In the genomic region with DNA sequence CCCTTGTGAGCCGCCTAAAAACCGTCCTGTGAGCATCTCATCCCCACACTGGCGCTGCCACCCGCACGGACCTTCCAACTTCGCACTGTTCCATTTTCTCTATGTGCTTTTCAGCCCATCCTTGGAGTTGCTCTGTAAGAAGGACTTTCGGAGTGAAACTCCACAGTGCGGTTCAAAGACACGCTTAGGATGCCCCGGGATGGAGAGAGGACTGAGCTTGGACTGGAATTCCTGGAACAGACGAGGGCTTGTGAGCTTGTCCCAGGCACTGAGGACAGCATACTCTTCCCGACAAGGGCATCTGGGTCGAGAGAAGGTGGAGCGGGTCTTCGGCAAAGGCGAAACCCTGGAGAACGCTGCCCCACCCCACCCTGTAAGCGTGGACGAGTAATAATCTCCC, we compare ENCODE assay signal across 26 cellular contexts.
DNase-seq lines count a peak whose midpoint lies in the region; ATAC-seq and TF ChIP-seq lines count a peak whose summit lies in the region.
"Had no signal": no experiment of that assay in that cellular context is flagged by ENCODE, and none has a peak within 500 bp of the region (broad histone marks: within the 10 kb centered on the region; RNA-seq: fewer than 3 reads in every experiment).

No MANE protein-coding gene starts in this region.

- peaks cover 18% of the 10 kb centered on the region for H3K4me1 ChIP-seq in ES-I3 (ENCODE audit: insufficient read depth, low read length)
- peaks cover 10% of the 10 kb centered on the region for H3K4me1 ChIP-seq in mucosa of descending colon (ENCODE audit: low read depth)
- H3K4me1 ChIP-seq: BLaER1, Caco-2 had no signal

- H3K9me3 ChIP-seq in ES-I3 (ENCODE audit: control insufficient read depth, insufficient read depth, low read length) (no peaks in the 10 kb centered on the region), mucosa of descending colon (no peaks in the 10 kb centered on the region)
- H3K9me3 ChIP-seq: ascending aorta, Caco-2, upper lobe of right lung had no signal

- H3K27ac Mint-ChIP-seq in activated T-helper 1 cell treated with anti-CD3 and anti-CD28 coated beads, Interleukin-12 subunit alpha, Interleukin-12 subunit beta, Interleukin-2, Interleukin-4 antibody, amounts not matched to agents 30 ng/mL and 10 ng/mL and 1 ng/mL, durations not matched to agents 14 hours and 24 hours and 36 hours: peak overlapping the region; percentile 11
- no peak overlapping the region for H3K27ac Mint-ChIP-seq in endothelial cell (ENCODE audit: unreplicated experiment)
- H3K27ac Mint-ChIP-seq in progenitor cell of endocrine pancreas: peak overlapping the region; percentile 75
- H3K27ac Mint-ChIP-seq: activated CD4-positive, alpha-beta T cell treated with anti-CD3 and anti-CD28 coated beads, Interleukin-2, amount 10 ng/mL, durations not matched to agents 7 days and 5 days; activated naive CD4-positive, alpha-beta T cell treated with anti-CD3 and anti-CD28 coated beads, Interleukin-2, amount 50 U/mL, for 24 hours; effector memory CD8-positive, alpha-beta T cell had no signal

- H3K9ac ChIP-seq in ES-I3 (ENCODE audit: low read depth, low read length): peak overlapping the region; percentile 8; the same call in 1 of the 2 replicates
- H3K9ac ChIP-seq: BLaER1 had no signal

- H3K9me3 Mint-ChIP-seq in activated T-helper 1 cell treated with anti-CD3 and anti-CD28 coated beads, Interleukin-12 subunit alpha, Interleukin-12 subunit beta, Interleukin-2, Interleukin-4 antibody, amounts not matched to agents 30 ng/mL and 10 ng/mL and 1 ng/mL, durations not matched to agents 14 hours and 24 hours and 36 hours: no peaks in the 10 kb centered on the region
- H3K9me3 Mint-ChIP-seq in endothelial cell (ENCODE audit: unreplicated experiment) (no peaks in the 10 kb centered on the region), progenitor cell of endocrine pancreas (ENCODE audit: low read depth) (no peaks in the 10 kb centered on the region)
- no peaks in the 10 kb centered on the region for H3K9me3 Mint-ChIP-seq in activated T-cell treated with anti-CD3 and anti-CD28 coated beads, Interleukin-2, amount 50 U/mL, for 4 hours
- H3K9me3 Mint-ChIP-seq: activated CD4-positive, alpha-beta T cell treated with anti-CD3 and anti-CD28 coated beads, Interleukin-2, amount 10 ng/mL, durations not matched to agents 7 days and 5 days; activated naive CD4-positive, alpha-beta T cell treated with anti-CD3 and anti-CD28 coated beads, Interleukin-2, amount 50 U/mL, for 24 hours; effector memory CD8-positive, alpha-beta T cell; neural crest cell had no signal

- no peak for DNase-seq in activated T-helper 1 cell treated with anti-CD3 and anti-CD28 coated beads, Interleukin-12 subunit alpha, Interleukin-12 subunit beta, Interleukin-2, Interleukin-4 antibody, amounts not matched to agents 30 ng/mL and 10 ng/mL and 1 ng/mL, durations not matched to agents 14 hours and 24 hours and 36 hours (ENCODE audit: low spot score)
- DNase-seq in endothelial cell (ENCODE audit: low spot score) (no peak), progenitor cell of endocrine pancreas (ENCODE audit: low spot score, unreplicated experiment) (no peak), mucosa of descending colon (no peak), ecto neural progenitor cell (ENCODE audit: low spot score) (no peak)
- no peak for DNase-seq in activated T-cell treated with anti-CD3 and anti-CD28 coated beads, Interleukin-2, amount 50 U/mL, for 4 hours
- no peak for DNase-seq in stimulated activated CD4-positive, alpha-beta T cell treated with anti-CD3 and anti-CD28 coated beads, Interleukin-15, amount 100 ng/mL, for 24 hours
- DNase-seq: activated CD4-positive, alpha-beta T cell treated with anti-CD3 and anti-CD28 coated beads, Interleukin-2, amount 10 ng/mL, durations not matched to agents 7 days and 5 days; Caco-2; DND-41; effector memory CD8-positive, alpha-beta T cell; kidney; NCI-H1417; NCI-H2081; NCI-H226; NCI-H774; OCI-M1; T-helper 2 cell; upper lobe of right lung had no signal

- H3K4me3 ChIP-seq in mucosa of descending colon: no peak overlapping the region
- H3K4me3 ChIP-seq: ascending aorta, BLaER1, upper lobe of right lung had no signal

- H3K36me3 Mint-ChIP-seq in activated T-helper 1 cell treated with anti-CD3 and anti-CD28 coated beads, Interleukin-12 subunit alpha, Interleukin-12 subunit beta, Interleukin-2, Interleukin-4 antibody, amounts not matched to agents 30 ng/mL and 10 ng/mL and 1 ng/mL, durations not matched to agents 14 hours and 24 hours and 36 hours (ENCODE audit: low read depth): peaks cover 6% of the 10 kb centered on the region
- H3K36me3 Mint-ChIP-seq in endothelial cell (ENCODE audit: low read depth, unreplicated experiment): no peaks in the 10 kb centered on the region
- H3K36me3 Mint-ChIP-seq in progenitor cell of endocrine pancreas (ENCODE audit: insufficient read depth): no peaks in the 10 kb centered on the region
- no peaks in the 10 kb centered on the region for H3K36me3 Mint-ChIP-seq in activated T-cell treated with anti-CD3 and anti-CD28 coated beads, Interleukin-2, amount 50 U/mL, for 4 hours (ENCODE audit: insufficient read depth)

- H3K27me3 Mint-ChIP-seq in activated T-helper 1 cell treated with anti-CD3 and anti-CD28 coated beads, Interleukin-12 subunit alpha, Interleukin-12 subunit beta, Interleukin-2, Interleukin-4 antibody, amounts not matched to agents 30 ng/mL and 10 ng/mL and 1 ng/mL, durations not matched to agents 14 hours and 24 hours and 36 hours (ENCODE audit: insufficient read depth): peaks cover 76% of the 10 kb centered on the region
- H3K27me3 Mint-ChIP-seq in endothelial cell (ENCODE audit: unreplicated experiment) (peaks cover 27% of the 10 kb centered on the region), progenitor cell of endocrine pancreas (peaks cover 99% of the 10 kb centered on the region)
- H3K27me3 Mint-ChIP-seq in activated T-cell treated with anti-CD3 and anti-CD28 coated beads, Interleukin-2, amount 50 U/mL, for 4 hours (ENCODE audit: low read depth): peaks cover 83% of the 10 kb centered on the region

- TF ChIP-seq CTCF in endothelial cell (IDR thresholded peaks at IDR 0.05; ENCODE audit: unreplicated experiment): no peak
- TF ChIP-seq CTCF in progenitor cell of endocrine pancreas (IDR thresholded peaks at IDR 0.05; ENCODE audit: unreplicated experiment): no peak
- no peak for TF ChIP-seq CTCF in mucosa of descending colon (IDR thresholded peaks at IDR 0.05)

- H3K4me1 Mint-ChIP-seq in activated T-helper 1 cell treated with anti-CD3 and anti-CD28 coated beads, Interleukin-12 subunit alpha, Interleukin-12 subunit beta, Interleukin-2, Interleukin-4 antibody, amounts not matched to agents 30 ng/mL and 10 ng/mL and 1 ng/mL, durations not matched to agents 14 hours and 24 hours and 36 hours (ENCODE audit: low read depth): peaks cover 21% of the 10 kb centered on the region
- peaks cover 36% of the 10 kb centered on the region for H3K4me1 Mint-ChIP-seq in endothelial cell (ENCODE audit: unreplicated experiment)
- peaks cover 9% of the 10 kb centered on the region for H3K4me1 Mint-ChIP-seq in progenitor cell of endocrine pancreas (ENCODE audit: low read depth)
- peaks cover 12% of the 10 kb centered on the region for H3K4me1 Mint-ChIP-seq in activated T-cell treated with anti-CD3 and anti-CD28 coated beads, Interleukin-2, amount 50 U/mL, for 4 hours (ENCODE audit: low read depth)

- H3K4me3 Mint-ChIP-seq in activated T-helper 1 cell treated with anti-CD3 and anti-CD28 coated beads, Interleukin-12 subunit alpha, Interleukin-12 subunit beta, Interleukin-2, Interleukin-4 antibody, amounts not matched to agents 30 ng/mL and 10 ng/mL and 1 ng/mL, durations not matched to agents 14 hours and 24 hours and 36 hours: no peak overlapping the region
- H3K4me3 Mint-ChIP-seq in endothelial cell (ENCODE audit: unreplicated experiment): peak overlapping the region; percentile 33
- no peak overlapping the region for H3K4me3 Mint-ChIP-seq in progenitor cell of endocrine pancreas (ENCODE audit: low read depth)
- no peak overlapping the region for H3K4me3 Mint-ChIP-seq in activated T-cell treated with anti-CD3 and anti-CD28 coated beads, Interleukin-2, amount 50 U/mL, for 4 hours
- H3K4me3 Mint-ChIP-seq: activated CD4-positive, alpha-beta T cell treated with anti-CD3 and anti-CD28 coated beads, Interleukin-2, amount 10 ng/mL, durations not matched to agents 7 days and 5 days; activated naive CD4-positive, alpha-beta T cell treated with anti-CD3 and anti-CD28 coated beads, Interleukin-2, amount 50 U/mL, for 24 hours; effector memory CD8-positive, alpha-beta T cell; neural crest cell had no signal

- H3K36me3 ChIP-seq in ES-I3 (ENCODE audit: insufficient read depth, low read length) (no peaks in the 10 kb centered on the region), mucosa of descending colon (ENCODE audit: low read depth) (no peaks in the 10 kb centered on the region)
- H3K36me3 ChIP-seq: ascending aorta, BLaER1, upper lobe of right lung had no signal

- ATAC-seq in mucosa of descending colon: no peak
- no peak for ATAC-seq in activated T-cell treated with anti-CD3 and anti-CD28 coated beads, Interleukin-2, amount 50 U/mL, for 4 hours
- ATAC-seq: effector memory CD8-positive, alpha-beta T cell; HCT116; SK-N-SH treated with all-trans-retinoic acid at 6 μM for 48 hours; upper lobe of right lung had no signal

- intact Hi-C loops in activated T-helper 1 cell treated with anti-CD3 and anti-CD28 coated beads, Interleukin-12 subunit alpha, Interleukin-12 subunit beta, Interleukin-2, Interleukin-4 antibody, amounts not matched to agents 30 ng/mL and 10 ng/mL and 1 ng/mL, durations not matched to agents 14 hours and 24 hours and 36 hours (cut with micrococcal nuclease): no loop called here
- intact Hi-C loops in mucosa of descending colon (cut with DNase I, micrococcal nuclease): no loop called here
